ENCODE assay signal across 7 cellular contexts in genomic region chr17:36602030-36602737, GRCh38. TPM values are rescaled to one million over a fixed set of nuclear protein-coding genes. Genes with fewer than 3 reads are reported as not detected.
DNase-seq lines count a peak whose midpoint lies in the region; ATAC-seq and TF ChIP-seq lines count a peak whose summit lies in the region.

No MANE protein-coding gene starts in this region.

- H3K36me3 Mint-ChIP-seq in activated CD8-positive, alpha-beta memory T cell treated with anti-CD3 and anti-CD28 coated beads, Interleukin-2, amount 10 ng/mL, durations not matched to agents 7 days and 5 days: peaks cover 5% of the 10 kb centered on the region

- H2AFZ ChIP-seq in parathyroid adenoma: peak overlapping the region; percentile 97

- H3K27me3 ChIP-seq in parathyroid adenoma (ENCODE audit: control insufficient read depth, insufficient read depth, low read length): no peaks in the 10 kb centered on the region

- H3K27ac ChIP-seq in parathyroid adenoma: peak overlapping the region; percentile 70

- no peak for DNase-seq in activated CD8-positive, alpha-beta memory T cell treated with anti-CD3 and anti-CD28 coated beads, Interleukin-2, amount 10 ng/mL, durations not matched to agents 7 days and 5 days
- DNase-seq in Right ventricle myocardium inferior (ENCODE audit: missing footprints) (no peak), GM19240 (ENCODE audit: insufficient read length, low spot score) (no peak)

- H3K4me3 ChIP-seq in parathyroid adenoma (ENCODE audit: low read depth, low read length): peak overlapping the region; percentile 60

- H3K4me3 Mint-ChIP-seq in activated CD8-positive, alpha-beta memory T cell treated with anti-CD3 and anti-CD28 coated beads, Interleukin-2, amount 10 ng/mL, durations not matched to agents 7 days and 5 days: peak overlapping the region; percentile 85

- intact Hi-C loops in Right ventricle myocardium inferior (cut with DNase I): loop anchor here (5.0 kb wide), 1 partner anchor 445 kb away; no protein-coding TSS in a partner anchor

- H3K9me3 ChIP-seq in parathyroid adenoma (ENCODE audit: control insufficient read depth, low read length): no peaks in the 10 kb centered on the region

- peak overlapping the region; percentile 87 for H3K27ac Mint-ChIP-seq in activated CD8-positive, alpha-beta memory T cell treated with anti-CD3 and anti-CD28 coated beads, Interleukin-2, amount 10 ng/mL, durations not matched to agents 7 days and 5 days

- ATAC-seq in GM19035 (IDR thresholded peaks at IDR 0.05; ENCODE audit: unreplicated experiment) (peak; percentile 11), HG03565 (IDR thresholded peaks at IDR 0.05; ENCODE audit: unreplicated experiment) (peak; percentile 11), Right ventricle myocardium inferior (peak; percentile 2), HG03039 (IDR thresholded peaks at IDR 0.05; ENCODE audit: unreplicated experiment) (no peak)
- peak; percentile 20 for ATAC-seq in activated CD8-positive, alpha-beta memory T cell treated with anti-CD3 and anti-CD28 coated beads, Interleukin-2, amount 10 ng/mL, durations not matched to agents 7 days and 5 days

- peak overlapping the region; percentile 33 for H3K9ac ChIP-seq in parathyroid adenoma

- peaks cover 41% of the 10 kb centered on the region for H3K4me1 Mint-ChIP-seq in activated CD8-positive, alpha-beta memory T cell treated with anti-CD3 and anti-CD28 coated beads, Interleukin-2, amount 10 ng/mL, durations not matched to agents 7 days and 5 days

- H3K4me1 ChIP-seq in parathyroid adenoma: peaks cover 12% of the 10 kb centered on the region

- peak overlapping the region; percentile 64 for H3K4me2 ChIP-seq in parathyroid adenoma (ENCODE audit: low read length)

- no peak for TF ChIP-seq CTCF in parathyroid adenoma (IDR thresholded peaks at IDR 0.05)

- H3K36me3 ChIP-seq in parathyroid adenoma (ENCODE audit: control insufficient read depth, insufficient read depth, low read length): no peaks in the 10 kb centered on the region

- H3K27me3 Mint-ChIP-seq in activated CD8-positive, alpha-beta memory T cell treated with anti-CD3 and anti-CD28 coated beads, Interleukin-2, amount 10 ng/mL, durations not matched to agents 7 days and 5 days: no peaks in the 10 kb centered on the region

- H3K79me2 ChIP-seq in parathyroid adenoma: peaks cover 3% of the 10 kb centered on the region

- CTCF ChIA-PET in activated CD8-positive, alpha-beta memory T cell treated with anti-CD3 and anti-CD28 coated beads, Interleukin-2, amount 10 ng/mL, durations not matched to agents 7 days and 5 days (lab: Charles Lee): interaction anchor here (0.7 to 5.1 kb wide), 37 partner anchors 10 to 771 kb away, joined by 3 to 65 read pairs (median 5); partner anchors contain the start of genes AATF, DHRS11, GGNBP2 and MYO19

- no peaks in the 10 kb centered on the region for H3K9me3 Mint-ChIP-seq in activated CD8-positive, alpha-beta memory T cell treated with anti-CD3 and anti-CD28 coated beads, Interleukin-2, amount 10 ng/mL, durations not matched to agents 7 days and 5 days (ENCODE audit: low read depth)

RNA-seq across cellular contexts. Expression of gene MRM1, which starts 0.8 kb away (rescaled TPM):
- total RNA-seq in activated CD8-positive, alpha-beta memory T cell treated with anti-CD3 and anti-CD28 coated beads, Interleukin-2, amount 10 ng/mL, durations not matched to agents 7 days and 5 days: 10 to 100 TPM; 13.6 to 17.0 TPM
- 9.4 TPM for total RNA-seq in Right ventricle myocardium inferior

RNA-seq across cellular contexts. Expression of gene DHRS11, which starts 10.5 kb away (rescaled TPM):
- total RNA-seq in activated CD8-positive, alpha-beta memory T cell treated with anti-CD3 and anti-CD28 coated beads, Interleukin-2, amount 10 ng/mL, durations not matched to agents 7 days and 5 days: 1 to 10 TPM; 4.5 to 8.0 TPM
- total RNA-seq in Right ventricle myocardium inferior: 15.7 TPM

RNA-seq across cellular contexts. Expression of gene GGNBP2, which starts 57.5 kb away (rescaled TPM):
- 100 to 1,000 TPM in 1 of 2 experiments, 10 to 100 TPM in 1; 96.5 to 113 TPM for total RNA-seq in activated CD8-positive, alpha-beta memory T cell treated with anti-CD3 and anti-CD28 coated beads, Interleukin-2, amount 10 ng/mL, durations not matched to agents 7 days and 5 days
- 44.5 TPM for total RNA-seq in Right ventricle myocardium inferior
